Comparison of ENCODE assay signal across 21 cellular contexts in genomic region chr1:208449951-208450350, GRCh38.
DNase-seq lines count a peak whose midpoint lies in the region; ATAC-seq and TF ChIP-seq lines count a peak whose summit lies in the region.
"Had no signal": no experiment of that assay in that cellular context is flagged by ENCODE, and none has a peak within 500 bp of the region (broad histone marks: within the 10 kb centered on the region; RNA-seq: fewer than 3 reads in every experiment).

No MANE protein-coding gene starts in this region.

- H3K9me3 ChIP-seq in smooth muscle cell (replicated peaks; ENCODE audit: low read depth), result no peaks in the 10 kb centered on the region
- H3K9me3 ChIP-seq: adrenal gland, colonic mucosa had no signal

- H3F3A ChIP-seq in smooth muscle cell (ENCODE audit: low read depth), result no peaks in the 10 kb centered on the region

- TF ChIP-seq CTCF in smooth muscle cell (IDR thresholded peaks at IDR 0.05; ENCODE audit: borderline replicate concordance, insufficient read depth, poor library complexity, severe bottlenecking), result no peak

- peak; percentile 88 for DNase-seq in NCI-H1105 (lab: John Stamatoyannopoulos, UW)
- DNase-seq in NCI-H1105 treated with DMSO at 0.1 percent for 48 hours (lab: John Stamatoyannopoulos, UW), result no peak
- peak; percentile 95 for DNase-seq in NCI-H146 treated with DMSO at 0.1 percent for 48 hours (lab: John Stamatoyannopoulos, UW; ENCODE audit: unreplicated experiment)
- peak; percentile 15 for DNase-seq in RPMI8226
- no peak for DNase-seq in smooth muscle cell (lab: John Stamatoyannopoulos, UW; ENCODE audit: unreplicated experiment)
- DNase-seq in NCI-H2029 treated with DMSO at 0.1 percent for 48 hours (lab: John Stamatoyannopoulos, UW), result no peak
- DNase-seq: activated CD4-positive, alpha-beta T cell treated with anti-CD3 and anti-CD28 coated beads for 1 hour; activated CD8-positive, alpha-beta T cell treated with anti-CD3 and anti-CD28 coated beads, Interleukin-2, amount 10 ng/mL, durations not matched to agents 7 days and 5 days; activated gamma-delta T cell treated with Interleukin-2 at 50 U/mL for 16 hours; adrenal gland; colonic mucosa; kidney; NCI-H1694; NCI-H510A treated with DMSO at 0.1 percent for 48 hours; stimulated activated CD4-positive, alpha-beta T cell treated with anti-CD3 and anti-CD28 coated beads, Interleukin-2, amount 100 ng/mL, for 48 hours; stimulated activated naive CD4-positive, alpha-beta T cell; SW 1271 had no signal

- H3K27me3 ChIP-seq in smooth muscle cell (ENCODE audit: low read depth), result no peaks in the 10 kb centered on the region
- H3K27me3 ChIP-seq: adrenal gland, colonic mucosa had no signal

- 93% methylated on average over 7 of the region's 7 CpGs for WGBS in smooth muscle cell (ENCODE audit: low lambda C conversion rate)

- no peak overlapping the region for H3K4me2 ChIP-seq in smooth muscle cell

- no peak overlapping the region for H3K9ac ChIP-seq in smooth muscle cell (ENCODE audit: low read depth)

- ATAC-seq in HG02588 (IDR thresholded peaks at IDR 0.05; ENCODE audit: unreplicated experiment), result no peak
- no peak for ATAC-seq in GM18498 (IDR thresholded peaks at IDR 0.05; ENCODE audit: unreplicated experiment)
- ATAC-seq: activated CD8-positive, alpha-beta T cell treated with anti-CD3 and anti-CD28 coated beads, Interleukin-2, amount 10 ng/mL, durations not matched to agents 7 days and 5 days had no signal

- no peaks in the 10 kb centered on the region for H4K20me1 ChIP-seq in smooth muscle cell (ENCODE audit: low read depth)

- H2AFZ ChIP-seq in smooth muscle cell (ENCODE audit: low read depth), result peak overlapping the region; percentile 28

- no peak overlapping the region for H3K4me3 ChIP-seq in smooth muscle cell
- H3K4me3 ChIP-seq: adrenal gland, colonic mucosa, skin epidermis had no signal

- no peaks in the 10 kb centered on the region for H3K36me3 ChIP-seq in smooth muscle cell (ENCODE audit: low read depth)
- H3K36me3 ChIP-seq: adrenal gland, colonic mucosa had no signal

- H3K27ac ChIP-seq in smooth muscle cell (ENCODE audit: low read depth), result no peak overlapping the region
- H3K27ac ChIP-seq: 22Rv1, adrenal gland, colonic mucosa, skin epidermis had no signal

- no peaks in the 10 kb centered on the region for H3K4me1 ChIP-seq in smooth muscle cell (ENCODE audit: low read depth)
- H3K4me1 ChIP-seq: adrenal gland, colonic mucosa had no signal

- H3K79me2 ChIP-seq in smooth muscle cell (ENCODE audit: low read depth), result no peaks in the 10 kb centered on the region

Comparison
In these comparisons a context has a peak if more than half of its experiments do, and no peak if none do; other contexts are left out.
1. DNase-seq: peak in NCI-H1105 (single experiment), NCI-H146 treated with DMSO at 0.1 percent for 48 hours (single experiment) and RPMI8226 (single experiment); none in NCI-H1105 treated with DMSO at 0.1 percent for 48 hours (single experiment), smooth muscle cell (single experiment) and NCI-H2029 treated with DMSO at 0.1 percent for 48 hours (single experiment).